Comparison of ENCODE assay signal across 10 cellular contexts in the genomic region with DNA sequence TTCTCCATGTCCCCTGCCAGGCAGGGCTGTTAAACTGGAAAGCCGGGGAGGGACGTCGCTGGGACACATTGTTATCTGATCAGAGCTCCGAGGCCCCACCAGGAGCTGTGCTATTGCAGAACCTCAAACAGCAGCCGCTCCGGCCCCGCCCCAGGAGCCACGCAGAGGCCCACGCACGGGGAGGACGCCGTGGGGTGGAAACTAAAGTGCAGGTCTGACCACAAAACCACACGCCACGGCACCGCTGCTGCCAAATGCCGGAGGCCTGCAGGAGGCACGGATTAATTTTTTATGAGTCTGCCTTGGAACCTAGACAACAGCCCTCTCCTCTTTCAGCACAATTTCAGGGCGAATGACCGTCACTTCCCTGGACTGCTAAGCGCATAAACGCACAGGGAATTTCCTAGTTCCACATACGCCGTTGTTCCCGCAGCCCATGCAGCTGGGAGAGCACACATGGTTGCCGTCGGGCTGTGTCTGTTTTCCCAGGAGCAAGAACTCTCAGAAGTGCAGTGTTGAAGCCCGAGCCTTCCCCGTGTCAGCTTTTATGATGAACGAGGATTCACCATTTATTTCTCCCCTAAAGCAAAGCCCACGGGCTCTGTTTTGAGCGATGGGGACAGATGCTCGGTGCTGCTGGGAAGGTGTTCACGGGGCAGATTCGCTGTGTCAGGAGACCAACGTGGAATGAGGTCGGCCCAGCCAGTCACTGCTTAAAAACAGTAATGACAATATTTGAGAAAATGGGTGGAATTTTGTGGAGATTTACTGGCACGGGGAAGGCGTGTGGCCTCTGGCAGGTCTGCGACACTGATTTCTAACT. TPM values are rescaled to one million over a fixed set of nuclear protein-coding genes. Genes with fewer than 3 reads are reported as not detected.
DNase-seq lines count a peak whose midpoint lies in the region; ATAC-seq and TF ChIP-seq lines count a peak whose summit lies in the region.
"Had no signal": no experiment of that assay in that cellular context is flagged by ENCODE, and none has a peak within 500 bp of the region (broad histone marks: within the 10 kb centered on the region; RNA-seq: fewer than 3 reads in every experiment).

No MANE protein-coding gene starts in this region.

- peaks cover 3% of the 10 kb centered on the region for H3K4me1 ChIP-seq in ovary (ENCODE audit: insufficient read depth)

- no peaks in the 10 kb centered on the region for H3K36me3 ChIP-seq in ovary

- H3K27me3 ChIP-seq in ovary, result no peaks in the 10 kb centered on the region

- WGBS in ovary, 3 donors, result 89 to 92% (median 91%) methylated on average over 39 of the region's 39 CpGs

- TF ChIP-seq EP300 in ovary (IDR thresholded peaks at IDR 0.05), result no peak

- TF ChIP-seq POLR2A in ovary (IDR thresholded peaks at IDR 0.05), result no peak

- no peak for TF ChIP-seq CTCF in ovary (IDR thresholded peaks at IDR 0.05)

- intact Hi-C loops in ovary (cut with DNase I), result no loop called here

- no peak for ATAC-seq in HG02840 (IDR thresholded peaks at IDR 0.05; ENCODE audit: low FRiP score, unreplicated experiment)
- ATAC-seq: activated T-cell treated with anti-CD3 and anti-CD28 coated beads, Interleukin-2, amount 50 U/mL, for 72 hours; HCT116 had no signal

- DNase-seq in LHCN-M2 (ENCODE audit: low read depth) (peak; percentile 8), activated T-cell treated with anti-CD3 and anti-CD28 coated beads for 48 hours (ENCODE audit: low read depth) (peak; percentile 18), left kidney (ENCODE audit: low read depth, low spot score) (peak; percentile 72), ovary (no peak), glomerular visceral epithelial cell (ENCODE audit: extremely low spot score) (no peak)
- DNase-seq in stimulated activated naive CD4-positive, alpha-beta T cell treated with Interleukin-2 at 50 U/mL for 16 hours (lab: John Stamatoyannopoulos, UW), result peak; percentile 14

- H3K4me3 ChIP-seq in ovary, result no peak overlapping the region

- no peak overlapping the region for H3K27ac ChIP-seq in ovary

- H3K9me3 ChIP-seq in ovary, result no peaks in the 10 kb centered on the region

RNA-seq across cellular contexts. Expression of a gene that starts 43.7 kb away (rescaled TPM):
- 3.9 and 4.5 TPM in 2 replicates for total RNA-seq in LHCN-M2 (2014; rRNA removed)
- polyA plus RNA-seq in LHCN-M2 (2012), result 6.7 TPM
- total RNA-seq in ovary, result 10 to 100 TPM; 10.2 to 28.3 (median 12.3) TPM
- 10 to 100 TPM in 1 of 2 donors, 1 to 10 TPM in 1; 8.4 to 12.2 TPM for polyA plus RNA-seq in ovary
- total RNA-seq: HepG2 had no signal
- polyA plus RNA-seq: HepG2 had no signal

Comparison
In these comparisons a context has a peak if more than half of its experiments do, and no peak if none do; other contexts are left out.
1. DNase-seq: peak in LHCN-M2 (single experiment), activated T-cell treated with anti-CD3 and anti-CD28 coated beads for 48 hours (single experiment), left kidney (single experiment) and stimulated activated naive CD4-positive, alpha-beta T cell treated with Interleukin-2 at 50 U/mL for 16 hours (single experiment); none in ovary (0 of 5) and glomerular visceral epithelial cell (single experiment).